ENCODE assay signal across 15 cellular contexts in the genomic region with DNA sequence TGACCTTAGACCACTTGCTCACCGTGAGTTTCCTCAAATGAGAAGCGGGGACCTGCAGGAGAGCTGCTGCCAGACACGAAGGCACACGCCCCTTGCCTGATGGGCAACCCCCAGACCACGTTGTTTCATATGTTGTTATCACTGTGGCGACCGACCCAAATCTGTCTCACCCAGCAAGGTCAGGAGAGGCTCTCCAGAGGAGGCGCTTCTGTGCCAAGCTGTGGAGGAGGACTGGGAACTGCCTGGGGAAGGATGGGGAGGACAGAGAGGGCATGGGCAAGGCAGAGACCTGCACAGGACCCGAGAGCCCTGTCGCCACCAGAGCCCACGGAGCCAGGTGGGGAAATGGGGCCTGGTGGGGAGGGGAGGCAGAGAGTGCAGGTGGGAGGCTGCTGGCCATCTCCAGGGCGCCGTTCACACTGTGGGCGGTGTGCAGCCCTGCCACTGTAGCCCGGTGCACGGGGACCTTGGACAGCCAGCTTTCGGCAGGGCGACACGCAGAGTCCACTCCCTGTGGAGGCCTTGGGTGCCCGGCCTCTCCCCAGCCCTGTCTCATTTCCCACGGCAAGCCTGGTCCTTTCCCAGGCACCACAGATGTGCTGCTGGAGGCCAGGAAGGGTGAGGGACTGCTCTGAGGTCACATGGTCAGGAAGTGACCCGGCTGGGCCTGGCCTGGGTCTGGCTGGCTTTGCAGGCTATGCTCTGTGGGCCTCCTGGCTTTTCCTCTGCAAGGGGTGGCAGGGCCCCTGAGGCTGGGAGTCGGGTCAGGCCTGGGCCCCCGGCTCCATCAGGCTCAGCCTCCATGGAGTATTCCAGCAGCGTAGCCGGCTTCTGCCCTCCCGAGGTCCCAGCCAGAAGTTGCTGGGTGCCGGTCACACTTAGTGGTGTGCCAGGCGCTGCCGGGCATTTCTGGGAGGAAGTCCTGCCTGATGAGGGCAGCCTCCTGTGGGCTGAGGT. TPM values are rescaled to one million over a fixed set of nuclear protein-coding genes. Genes with fewer than 3 reads are reported as not detected.
DNase-seq lines count a peak whose midpoint lies in the region; ATAC-seq lines count a peak whose summit lies in the region.
"Had no signal": no experiment of that assay in that cellular context is flagged by ENCODE, and none has a peak within 500 bp of the region (broad histone marks: within the 10 kb centered on the region; RNA-seq: fewer than 3 reads in every experiment).

No MANE protein-coding gene starts in this region.

- H3K27ac ChIP-seq in skeletal muscle tissue (ENCODE audit: low read depth, low read length) = peak overlapping the region; percentile 36

- H3K27me3 ChIP-seq in skeletal muscle tissue (ENCODE audit: control insufficient read depth in 3 of 3, insufficient read depth in 3 of 3, low read length in 3 of 3) = peaks cover 0 to 14% (median 8%) of the 10 kb centered on the region in 3 donors

- peak overlapping the region in 1 of 3 donors; percentile 40 for H3K9ac ChIP-seq in skeletal muscle tissue (ENCODE audit: low read depth in 1 of 3, low read length in 3 of 3)

- no peaks in the 10 kb centered on the region for H3K9me3 ChIP-seq in skeletal muscle tissue (ENCODE audit: control insufficient read depth in 3 of 3, low read length in 3 of 3)
- H3K9me3 ChIP-seq: prostate gland had no signal

- H3K4me1 ChIP-seq in skeletal muscle tissue (ENCODE audit: control insufficient read depth in 3 of 3, insufficient read depth in 3 of 3, low read length in 3 of 3) = peaks cover 50 to 54% (median 53%) of the 10 kb centered on the region in 3 donors

- DNase-seq in EH (ENCODE audit: low read depth) (peak; percentile 19), dermis blood vessel endothelial cell (peak; percentile 66), left lobe of liver (ENCODE audit: low spot score) (no peak), globus pallidus (ENCODE audit: low spot score) (no peak), NCI-H1436 treated with DMSO at 0.1 percent for 48 hours (lab: John Stamatoyannopoulos, UW) (no peak)
- DNase-seq: activated CD4-positive, alpha-beta memory T cell treated with anti-CD3 and anti-CD28 coated beads for 36 hours; amniotic stem cell; cortex of kidney; immature natural killer cell; NCI-H1092 treated with DMSO at 0.1 percent for 48 hours; stimulated activated CD4-positive, alpha-beta T cell treated with anti-CD3 and anti-CD28 coated beads, Interleukin-4, amount 100 ng/mL, for 1 hour had no signal

- peak overlapping the region in 2 of 3 donors; percentile 13 to 23 for H3K4me3 ChIP-seq in skeletal muscle tissue (ENCODE audit: low read length in 3 of 3)
- H3K4me3 ChIP-seq: prostate gland had no signal

- no peaks in the 10 kb centered on the region for H3K36me3 ChIP-seq in skeletal muscle tissue (ENCODE audit: control insufficient read depth in 3 of 3, insufficient read depth in 3 of 3, low read length in 3 of 3)
- H3K36me3 ChIP-seq: prostate gland had no signal

- peak; percentile 31 for ATAC-seq in left lobe of liver
- no peak for ATAC-seq in HG02588 (IDR thresholded peaks at IDR 0.05; ENCODE audit: unreplicated experiment)
- ATAC-seq in HG02870 (IDR thresholded peaks at IDR 0.05; ENCODE audit: unreplicated experiment) = no peak

RNA-seq across cellular contexts. Expression of gene HTRA3, which starts 3.2 kb away (rescaled TPM):
- total RNA-seq in dermis blood vessel endothelial cell (3.0 and 3.6 TPM in 2 replicates), left lobe of liver (1.6 TPM), skeletal muscle tissue (20.9 TPM)
- total RNA-seq: activated CD4-positive, alpha-beta memory T cell treated with anti-CD3 and anti-CD28 coated beads for 36 hours had no signal

Comparison
In these comparisons a context has a peak if more than half of its experiments do, and no peak if none do; other contexts are left out.
1. DNase-seq: peak in EH (single experiment) and dermis blood vessel endothelial cell (single experiment); none in left lobe of liver (single experiment), globus pallidus (single experiment) and NCI-H1436 treated with DMSO at 0.1 percent for 48 hours (single experiment).